Comparison of ENCODE assay signal across 19 cellular contexts in the genomic region with DNA sequence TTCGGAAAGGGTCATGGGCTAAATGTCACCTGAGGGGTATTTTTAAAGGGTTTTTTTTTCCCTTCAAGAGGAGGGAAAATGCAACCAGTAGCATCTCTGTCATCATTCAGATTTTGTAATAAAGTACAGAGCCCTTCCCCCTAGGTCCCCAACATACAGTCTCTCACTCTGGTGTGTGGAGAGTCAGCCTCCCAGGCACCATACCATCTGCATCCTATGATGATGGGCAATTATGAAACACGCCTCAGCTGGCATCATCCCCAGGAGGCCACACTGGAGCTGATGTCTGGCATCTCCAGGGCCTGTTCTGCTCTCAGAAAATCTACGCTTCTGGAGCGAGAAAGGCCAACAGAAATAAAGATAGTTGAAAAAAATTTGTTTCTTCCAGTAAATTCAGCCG.
DNase-seq lines count a peak whose midpoint lies in the region; TF ChIP-seq lines count a peak whose summit lies in the region.
"Had no signal": no experiment of that assay in that cellular context is flagged by ENCODE, and none has a peak within 500 bp of the region (broad histone marks: within the 10 kb centered on the region; RNA-seq: fewer than 3 reads in every experiment).

No MANE protein-coding gene starts in this region.

- peak in 2 of 3 experiments; percentile 20 to 56 for DNase-seq in NCI-H1417 (lab: John Stamatoyannopoulos, UW)
- no peak for DNase-seq in NCI-H1417 treated with DMSO at 0.1 percent for 48 hours (lab: John Stamatoyannopoulos, UW)
- DNase-seq in AG10803 (ENCODE audit: low read depth), result peak; percentile 17
- peak; percentile 96 for DNase-seq in NCI-H2171 treated with DMSO at 0.1 percent for 48 hours (lab: John Stamatoyannopoulos, UW)
- DNase-seq in retina, result peak; percentile 59
- DNase-seq in middle frontal gyrus (ENCODE audit: extremely low spot score, low spot score), result no peak
- DNase-seq in NOMO-1 (lab: John Stamatoyannopoulos, UW; ENCODE audit: unreplicated experiment in 2 of 2), result no peak
- DNase-seq in NCI-H345 treated with DMSO at 0.1 percent for 48 hours (lab: John Stamatoyannopoulos, UW; ENCODE audit: unreplicated experiment), result no peak
- DNase-seq: 8988T; CD8-positive, alpha-beta memory T cell; DMS79; H7; Karpas-422; NCI-H2029 treated with DMSO at 0.1 percent for 48 hours; NCI-H510A treated with DMSO at 0.1 percent for 48 hours; PC-3; Right ventricle myocardium superior; SW 1271; T-helper 17 cell had no signal

- H3K4me3 ChIP-seq in AG10803 (ENCODE audit: low read length), result no peak overlapping the region

- TF ChIP-seq CTCF in AG10803 (conservative IDR thresholded peaks at IDR 0.05; ENCODE audit: low read length), result no peak

Comparison
In these comparisons a context has a peak if more than half of its experiments do, and no peak if none do; other contexts are left out.
1. DNase-seq: peak in NCI-H1417 (2 of 3), AG10803 (single experiment), NCI-H2171 treated with DMSO at 0.1 percent for 48 hours (single experiment) and retina (single experiment); none in NCI-H1417 treated with DMSO at 0.1 percent for 48 hours (single experiment), middle frontal gyrus (single experiment), NOMO-1 (0 of 2) and NCI-H345 treated with DMSO at 0.1 percent for 48 hours (single experiment).